ENCODE assay signal across 18 cellular contexts in genomic region chr9:98455256-98455956, GRCh38.
"Had no signal": no experiment of that assay in that cellular context is flagged by ENCODE, and none has a peak within 500 bp of the region (broad histone marks: within the 10 kb centered on the region; RNA-seq: fewer than 3 reads in every experiment).

No MANE protein-coding gene starts in this region.

- H3K27me3 ChIP-seq: ascending aorta, pancreas, vagina had no signal

- H3K9me3 ChIP-seq: pancreas, vagina had no signal

- ATAC-seq: activated T-helper 17 cell treated with anti-CD3 and anti-CD28 coated beads, Interleukin-2, amount 50 U/mL, for 72 hours; left colon; pancreas; T-cell had no signal

- H3K4me1 ChIP-seq: ascending aorta, lower lobe of right lung, pancreas, transverse colon, vagina had no signal

- H3K36me3 ChIP-seq: ascending aorta, lower lobe of right lung, pancreas, transverse colon, vagina had no signal

- H3K27ac ChIP-seq: ascending aorta, lower lobe of right lung, pancreas, skin epidermis, transverse colon, vagina, VCaP had no signal

- DNase-seq: activated CD4-positive, alpha-beta T cell treated with anti-CD3 and anti-CD28 coated beads for 1 hour; activated CD4-positive, alpha-beta T cell treated with anti-CD3 and anti-CD28 coated beads, Interleukin-2, amount 50 U/mL, for 4 hours; activated naive CD4-positive, alpha-beta T cell treated with Interleukin-2 at 50 U/mL for 16 hours; activated naive CD8-positive, alpha-beta T cell treated with anti-CD3 and anti-CD28 coated beads, Interleukin-2, amount 50 U/mL, for 24 hours; immature natural killer cell; left colon; lower lobe of right lung; midbrain; pancreas; stimulated activated CD4-positive, alpha-beta T cell treated with anti-CD3 and anti-CD28 coated beads, Interleukin-4, amount 100 ng/mL, for 24 hours; stimulated activated naive CD4-positive, alpha-beta T cell; T-cell; transverse colon had no signal

- H3K4me3 ChIP-seq: ascending aorta, lower lobe of right lung, pancreas, skin epidermis, transverse colon, vagina had no signal
